In the genomic region with DNA sequence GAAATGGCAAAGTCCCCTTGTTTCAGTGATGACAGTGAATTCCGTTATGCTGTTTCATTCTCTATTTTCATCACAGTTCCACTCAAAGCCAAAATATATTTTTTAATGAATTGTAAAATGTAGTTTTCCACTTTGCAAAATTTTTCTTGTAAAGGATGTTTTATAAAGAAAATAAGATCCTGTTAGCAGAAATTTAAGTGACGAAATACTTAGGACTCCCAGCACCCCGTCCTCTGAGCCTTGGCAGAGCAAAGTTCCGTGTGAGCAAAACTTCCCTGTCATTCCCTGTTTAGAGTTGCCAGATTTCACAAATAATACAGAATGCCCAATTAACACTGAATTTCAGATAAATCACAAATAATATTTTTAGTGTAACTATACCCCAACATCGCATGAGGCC, we compare ENCODE assay signal across 17 cellular contexts.
DNase-seq lines count a peak whose midpoint lies in the region; ATAC-seq, FAIRE-seq and TF ChIP-seq lines count a peak whose summit lies in the region.
"Had no signal": no experiment of that assay in that cellular context is flagged by ENCODE, and none has a peak within 500 bp of the region (broad histone marks: within the 10 kb centered on the region; RNA-seq: fewer than 3 reads in every experiment).

No MANE protein-coding gene starts in this region.

- H3K4me3 ChIP-seq in AG10803 (ENCODE audit: low read length) (no peak overlapping the region), iPS-20b (ENCODE audit: low read length) (no peak overlapping the region)
- H3K4me3 ChIP-seq: SK-N-MC, upper lobe of left lung had no signal

- H3K9me3 ChIP-seq in iPS-20b (ENCODE audit: insufficient read depth, low read depth, low read length) = no peaks in the 10 kb centered on the region
- H3K9me3 ChIP-seq: ascending aorta, upper lobe of left lung had no signal

- peaks cover 43% of the 10 kb centered on the region for H3K4me1 Mint-ChIP-seq in brain

- ATAC-seq in sciatic nerve (peak; percentile 31), GM19324 (IDR thresholded peaks at IDR 0.05; ENCODE audit: low FRiP score, unreplicated experiment) (no peak)
- ATAC-seq: CD8-positive, alpha-beta T cell had no signal

- peak overlapping the region in 1 of 5 experiments; percentile 25 for H3K4me3 Mint-ChIP-seq in brain
- H3K4me3 Mint-ChIP-seq: CD8-positive, alpha-beta T cell had no signal

- H3K27ac Mint-ChIP-seq in brain = peak overlapping the region; percentile 82 to 95 (median 92)
- H3K27ac Mint-ChIP-seq: CD8-positive, alpha-beta T cell had no signal

- no peak overlapping the region for H3K27ac ChIP-seq in iPS-20b (ENCODE audit: low read length)
- H3K27ac ChIP-seq: SK-N-MC had no signal

- no peak for FAIRE-seq in GM12892 (lab: Jason Lieb, UNC)

- peak; percentile 50 for DNase-seq in AG10803 (ENCODE audit: low read depth)
- no peak for DNase-seq in sciatic nerve (ENCODE audit: low spot score)
- DNase-seq in stimulated activated CD4-positive, alpha-beta T cell treated with anti-CD3 and anti-CD28 coated beads, Interleukin-2, amount 100 ng/mL, for 24 hours = no peak
- no peak for DNase-seq in T-helper 9 cell
- no peak for DNase-seq in GM12892 (ENCODE audit: insufficient read length)
- DNase-seq: activated CD4-positive, alpha-beta T cell treated with anti-CD3 and anti-CD28 coated beads for 48 hours; activated CD8-positive, alpha-beta memory T cell treated with anti-CD3 and anti-CD28 coated beads, Interleukin-2, amount 50 U/mL, for 48 hours; activated naive CD4-positive, alpha-beta T cell; CD8-positive, alpha-beta T cell; mammary epithelial cell; NCI-H2171; upper lobe of left lung had no signal

- intact Hi-C loops in sciatic nerve (cut with DNase I) = loop anchor here (10.0 kb wide), 1 partner anchor 75 kb away; no protein-coding TSS in a partner anchor

- no peak for TF ChIP-seq POLR2A in GM12892 (IDR thresholded peaks at IDR 0.05; ENCODE audit: low read depth, low read length)

- H3K36me3 ChIP-seq in iPS-20b (ENCODE audit: insufficient read depth, low read depth, low read length) = no peaks in the 10 kb centered on the region
- H3K36me3 ChIP-seq: ascending aorta, upper lobe of left lung had no signal

- TF ChIP-seq CTCF in AG10803 (conservative IDR thresholded peaks at IDR 0.05; ENCODE audit: low read length) = no peak
- no peak for TF ChIP-seq CTCF in brain (conservative IDR thresholded peaks at IDR 0.05)

- peak overlapping the region; percentile 30; the same call in 1 of the 2 replicates for H3K9ac ChIP-seq in iPS-20b (ENCODE audit: low read depth, low read length)

- H3K9me3 Mint-ChIP-seq in brain = no peaks in the 10 kb centered on the region
- H3K9me3 Mint-ChIP-seq: CD8-positive, alpha-beta T cell had no signal

- peaks cover 3% of the 10 kb centered on the region for H3K27me3 Mint-ChIP-seq in brain

- H3K4me1 ChIP-seq in iPS-20b (ENCODE audit: insufficient read depth, low read length) = peaks cover 18% of the 10 kb centered on the region

- no peaks in the 10 kb centered on the region for H3K27me3 ChIP-seq in iPS-20b (ENCODE audit: insufficient read depth, low read length)
- H3K27me3 ChIP-seq: ascending aorta, upper lobe of left lung had no signal

- H3K36me3 Mint-ChIP-seq in brain = no peaks in the 10 kb centered on the region
- H3K36me3 Mint-ChIP-seq: CD8-positive, alpha-beta T cell had no signal
